8 cellular contexts compared by ENCODE assay signal in the genomic region with DNA sequence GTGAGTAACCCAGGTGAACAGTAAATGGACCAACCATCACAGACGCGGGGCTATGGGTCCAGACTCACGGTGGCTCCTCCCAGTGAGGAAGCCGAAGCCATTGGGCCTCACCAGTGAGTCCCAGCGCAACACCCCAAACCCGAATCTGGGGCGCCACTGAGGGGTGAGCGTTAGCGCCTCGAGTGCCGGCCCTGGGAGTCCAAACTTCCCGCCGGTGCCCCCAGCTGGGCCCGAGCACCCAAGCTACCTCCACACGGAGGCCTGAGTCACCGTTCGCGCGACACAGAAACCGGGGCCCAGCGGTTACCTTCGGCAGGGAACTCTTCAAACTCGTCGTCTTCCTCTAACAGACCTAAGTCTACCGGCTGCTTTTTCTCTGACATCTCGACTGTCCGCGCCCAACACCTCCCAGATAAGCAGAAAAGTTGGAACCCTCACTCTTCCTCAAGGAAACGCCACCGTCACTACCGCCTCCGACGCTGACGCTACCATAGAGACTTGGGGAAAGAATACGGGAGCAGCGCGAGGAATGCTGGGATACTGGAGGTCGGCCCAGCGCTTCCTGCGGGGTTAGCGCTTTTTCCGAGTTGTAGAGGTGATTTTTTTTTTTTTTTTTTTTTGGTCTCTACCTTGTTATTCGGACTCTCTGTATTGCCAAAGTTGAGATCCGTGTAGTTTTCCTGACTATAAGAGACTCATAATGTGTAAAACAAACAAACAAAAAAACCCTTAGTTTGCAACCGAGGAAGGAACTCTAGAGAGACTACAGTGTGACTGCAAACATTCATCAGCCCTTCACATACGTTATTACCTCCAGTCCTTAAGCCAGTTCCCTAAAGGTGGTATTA. TPM values are rescaled to one million over a fixed set of nuclear protein-coding genes. Genes with fewer than 3 reads are reported as not detected.
DNase-seq lines count a peak whose midpoint lies in the region; ATAC-seq and TF ChIP-seq lines count a peak whose summit lies in the region.

A gene (minus strand): TSS at position 466 of the 848 bp plus-strand sequence. CDS start 83 bp downstream, at position 383.

- peaks cover 3% of the 10 kb centered on the region for H3K27me3 Mint-ChIP-seq in chondrocyte (ENCODE audit: low read depth)

- peak within 1 kb of the TSS; percentile 93 for H3K4me3 Mint-ChIP-seq in chondrocyte (ENCODE audit: unreplicated experiment)

- DNase-seq in AG09319 (ENCODE audit: extremely low read depth, low read depth) = peak; percentile 52
- DNase-seq in NCI-H345 treated with DMSO at 0.1 percent for 48 hours (lab: John Stamatoyannopoulos, UW; ENCODE audit: unreplicated experiment) = peak; percentile 73
- peak; percentile 45 for DNase-seq in activated CD4-positive, alpha-beta T cell treated with anti-CD3 and anti-CD28 coated beads for 1 hour
- DNase-seq in chondrocyte (ENCODE audit: low spot score) = peak; percentile 88
- DNase-seq in kidney glomerular epithelial cell (lab: John Stamatoyannopoulos, UW) = peak; percentile 75
- peak; percentile 8 to 40 for DNase-seq in stimulated activated CD4-positive, alpha-beta T cell treated with anti-CD3 and anti-CD28 coated beads, Interleukin-1b, Interleukin-23, amount 100 ng/mL, for 1 hour (ENCODE audit: low read depth in 2 of 2)

- no peak for TF ChIP-seq CTCF in AG09319 (IDR thresholded peaks at IDR 0.05; ENCODE audit: low read depth, low read length)
- TF ChIP-seq CTCF in chondrocyte (IDR thresholded peaks at IDR 0.05) = peak; percentile 23

- H3K27ac Mint-ChIP-seq in chondrocyte (ENCODE audit: unreplicated experiment) = peak within 1 kb of the TSS; percentile 99

- H3K9me3 Mint-ChIP-seq in chondrocyte (ENCODE audit: low read depth) = peaks cover 5% of the 10 kb centered on the region

- H3K36me3 Mint-ChIP-seq in chondrocyte (ENCODE audit: low read depth) = no peaks in the 10 kb centered on the region

- H3K4me1 Mint-ChIP-seq in chondrocyte (ENCODE audit: low read depth) = peaks cover 34% of the 10 kb centered on the region

- peak; percentile 91 for ATAC-seq in GM18909 (IDR thresholded peaks at IDR 0.05; ENCODE audit: poor library complexity, unreplicated experiment)
- ATAC-seq in HG03175 (IDR thresholded peaks at IDR 0.05; ENCODE audit: unreplicated experiment) = peak; percentile 89

RNA-seq across cellular contexts. Expression of the gene that starts here (rescaled TPM):
- total RNA-seq in chondrocyte = 33.3 to 58.8 TPM (median 35.9 TPM) in 3 replicates

Comparison
In these comparisons a context has a peak if more than half of its experiments do, and no peak if none do; other contexts are left out.
1. Peak in every context shown above with its lines: DNase-seq and ATAC-seq.
2. DNase-seq: peak in every context shown above with its lines; median percentile 88 in chondrocyte; 75 in kidney glomerular epithelial cell; 73 in NCI-H345 treated with DMSO at 0.1 percent for 48 hours; 52 in AG09319; 45 in activated CD4-positive, alpha-beta T cell treated with anti-CD3 and anti-CD28 coated beads for 1 hour; 24 in stimulated activated CD4-positive, alpha-beta T cell treated with anti-CD3 and anti-CD28 coated beads, Interleukin-1b, Interleukin-23, amount 100 ng/mL, for 1 hour.